In genomic region chr9:94564279-94564678, GRCh38 we compare ENCODE assay signal across 10 cellular contexts. TPM values are rescaled to one million over a fixed set of nuclear protein-coding genes. Genes with fewer than 3 reads are reported as not detected.
"Had no signal": no experiment of that assay in that cellular context is flagged by ENCODE, and none has a peak within 500 bp of the region (broad histone marks: within the 10 kb centered on the region; RNA-seq: fewer than 3 reads in every experiment).

No MANE protein-coding gene starts in this region.

RNA-seq across cellular contexts. Expression of gene PCAT7, which starts 9.4 kb away (rescaled TPM):
- total RNA-seq: subcutaneous adipose tissue, temporal lobe, thoracic aorta, thyroid gland, uterus, vagina had no signal

RNA-seq across cellular contexts. Expression of gene FBP2, which starts 29.3 kb away (rescaled TPM):
- total RNA-seq: subcutaneous adipose tissue, suprapubic skin, temporal lobe, thyroid gland, tibial nerve, transverse colon, upper lobe of right lung, uterus, vagina had no signal
